Comparison of ENCODE assay signal across 22 cellular contexts in the genomic region with DNA sequence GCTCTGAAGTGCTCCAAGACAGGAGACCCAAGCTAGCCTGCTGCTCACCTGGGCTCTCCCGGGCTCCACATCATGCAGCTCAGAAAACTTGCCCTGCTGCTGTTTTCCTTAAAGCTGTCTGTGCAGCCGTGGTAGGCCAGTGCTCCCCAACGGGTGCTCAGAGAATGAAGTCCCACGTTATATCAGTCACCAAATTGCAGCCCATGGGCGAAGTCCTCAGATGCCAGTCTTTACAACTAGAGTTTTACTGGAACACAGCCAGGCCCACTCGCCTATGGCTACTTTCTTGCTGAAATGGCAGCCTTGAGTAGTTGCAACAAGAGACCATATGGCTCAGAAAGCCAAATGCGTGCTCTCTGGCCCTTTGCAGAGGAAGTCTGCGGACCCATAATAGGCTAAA. TPM values are rescaled to one million over a fixed set of nuclear protein-coding genes. Genes with fewer than 3 reads are reported as not detected.
DNase-seq lines count a peak whose midpoint lies in the region; ATAC-seq and TF ChIP-seq lines count a peak whose summit lies in the region.
"Had no signal": no experiment of that assay in that cellular context is flagged by ENCODE, and none has a peak within 500 bp of the region (broad histone marks: within the 10 kb centered on the region; RNA-seq: fewer than 3 reads in every experiment).

No MANE protein-coding gene starts in this region.

- peaks cover 62 to 99% (median 87%) of the 10 kb centered on the region in 4 donors for H3K4me1 Mint-ChIP-seq in CD4-positive, CD25-positive, alpha-beta regulatory T cell
- H3K4me1 Mint-ChIP-seq in endodermal cell (peaks cover 74% of the 10 kb centered on the region), progenitor cell of endocrine pancreas (ENCODE audit: low read depth) (peaks cover 88% of the 10 kb centered on the region)

- H3K4me3 ChIP-seq in CD4-positive, CD25-positive, alpha-beta regulatory T cell (ENCODE audit: low read depth, low read length): no peak overlapping the region
- H3K4me3 ChIP-seq in Karpas-422 (ENCODE audit: low read length): no peak overlapping the region
- H3K4me3 ChIP-seq in endodermal cell (ENCODE audit: low read length): no peak overlapping the region
- H3K4me3 ChIP-seq: pancreas, thyroid gland had no signal

- peaks cover 100% of the 10 kb centered on the region for H3K79me2 ChIP-seq in Karpas-422 (ENCODE audit: low read length)

- peaks cover 9% of the 10 kb centered on the region for H3K36me3 ChIP-seq in CD4-positive, CD25-positive, alpha-beta regulatory T cell (ENCODE audit: control insufficient read depth, insufficient read depth, low read length)
- H3K36me3 ChIP-seq in Karpas-422 (ENCODE audit: insufficient read depth, low read length) (peaks cover 9% of the 10 kb centered on the region; the same call in 1 of the 2 replicates), endodermal cell (ENCODE audit: control insufficient read depth, insufficient read depth, low read length) (peaks cover 14% of the 10 kb centered on the region)
- H3K36me3 ChIP-seq: pancreas, thyroid gland had no signal

- no peaks in the 10 kb centered on the region for H3K27me3 Mint-ChIP-seq in CD4-positive, CD25-positive, alpha-beta regulatory T cell
- H3K27me3 Mint-ChIP-seq in endodermal cell (ENCODE audit: insufficient read depth) (no peaks in the 10 kb centered on the region), progenitor cell of endocrine pancreas (no peaks in the 10 kb centered on the region)
- H3K27me3 Mint-ChIP-seq: memory B cell, naive B cell had no signal

- H3K27me3 ChIP-seq in CD4-positive, CD25-positive, alpha-beta regulatory T cell (ENCODE audit: control insufficient read depth, insufficient read depth, low read length): no peaks in the 10 kb centered on the region
- H3K27me3 ChIP-seq in Karpas-422 (ENCODE audit: low read length) (no peaks in the 10 kb centered on the region), endodermal cell (ENCODE audit: control insufficient read depth, insufficient read depth, low read length, poor library complexity, severe bottlenecking) (no peaks in the 10 kb centered on the region)
- H3K27me3 ChIP-seq: pancreas, thyroid gland had no signal

- no peaks in the 10 kb centered on the region for H3K9me3 Mint-ChIP-seq in CD4-positive, CD25-positive, alpha-beta regulatory T cell
- no peaks in the 10 kb centered on the region for H3K9me3 Mint-ChIP-seq in endodermal cell
- no peaks in the 10 kb centered on the region for H3K9me3 Mint-ChIP-seq in progenitor cell of endocrine pancreas (ENCODE audit: low read depth)
- H3K9me3 Mint-ChIP-seq: memory B cell, naive B cell had no signal

- 88 to 90% methylated on average over 8 of the region's 8 CpGs for WGBS in endodermal cell (ENCODE audit: insufficient coverage in 1 of 2, insufficient read length in 1 of 2), 2 experiments

- H2AFZ ChIP-seq in Karpas-422 (ENCODE audit: low read length): no peak overlapping the region

- H3K4me3 Mint-ChIP-seq in CD4-positive, CD25-positive, alpha-beta regulatory T cell: peak overlapping the region in 3 of 4 donors; percentile 13 to 68 (median 40)
- H3K4me3 Mint-ChIP-seq in endodermal cell: no peak overlapping the region
- H3K4me3 Mint-ChIP-seq in progenitor cell of endocrine pancreas (ENCODE audit: low read depth): no peak overlapping the region
- H3K4me3 Mint-ChIP-seq: memory B cell had no signal

- H3K9ac ChIP-seq in Karpas-422 (ENCODE audit: low read length) (0 out of 2 replicates have a peak overlapping the region, but pooled peaks have one; percentile 1), endodermal cell (ENCODE audit: extremely low read depth, low read length, poor library complexity, severe bottlenecking) (no peak overlapping the region)

- peaks cover 98% of the 10 kb centered on the region for H3K4me1 ChIP-seq in CD4-positive, CD25-positive, alpha-beta regulatory T cell (ENCODE audit: control insufficient read depth, insufficient read depth, low read length, poor library complexity, severe bottlenecking)
- H3K4me1 ChIP-seq in Karpas-422 (ENCODE audit: low read length): peaks cover 80% of the 10 kb centered on the region
- H3K4me1 ChIP-seq in endodermal cell (ENCODE audit: control insufficient read depth, insufficient read depth, low read length): peaks cover 11% of the 10 kb centered on the region

- H3K27ac ChIP-seq in CD4-positive, CD25-positive, alpha-beta regulatory T cell (ENCODE audit: insufficient read depth, low read length, poor library complexity, severe bottlenecking): no peak overlapping the region
- H3K27ac ChIP-seq in Karpas-422 (ENCODE audit: low read length) (no peak overlapping the region), endodermal cell (ENCODE audit: low read depth, low read length) (no peak overlapping the region)
- H3K27ac ChIP-seq: pancreas, thyroid gland had no signal

- peak overlapping the region; percentile 7 for H3K4me2 ChIP-seq in Karpas-422 (ENCODE audit: low read depth, low read length, poor library complexity, severe bottlenecking)

- no peak overlapping the region for H3K27ac Mint-ChIP-seq in CD4-positive, CD25-positive, alpha-beta regulatory T cell
- H3K27ac Mint-ChIP-seq in endodermal cell (peak overlapping the region; percentile 76), progenitor cell of endocrine pancreas (peak overlapping the region; percentile 72)

- no peaks in the 10 kb centered on the region for H3K9me3 ChIP-seq in CD4-positive, CD25-positive, alpha-beta regulatory T cell (ENCODE audit: control insufficient read depth in 2 of 2, low read length in 2 of 2)
- H3K9me3 ChIP-seq in Karpas-422 (ENCODE audit: low read length) (no peaks in the 10 kb centered on the region), endodermal cell (ENCODE audit: control insufficient read depth, low read length) (no peaks in the 10 kb centered on the region)
- H3K9me3 ChIP-seq: pancreas, thyroid gland had no signal

- POLR2A ChIA-PET in GM10248 (lab: Yijun Ruan, JAX): no interaction called here

- peaks cover 13% of the 10 kb centered on the region for H3K36me3 Mint-ChIP-seq in CD4-positive, CD25-positive, alpha-beta regulatory T cell
- H3K36me3 Mint-ChIP-seq in endodermal cell (ENCODE audit: low read depth): peaks cover 25% of the 10 kb centered on the region
- H3K36me3 Mint-ChIP-seq in progenitor cell of endocrine pancreas (ENCODE audit: insufficient read depth): peaks cover 2% of the 10 kb centered on the region
- H3K36me3 Mint-ChIP-seq: naive B cell had no signal

- peaks cover 77% of the 10 kb centered on the region; the same call in 1 of the 2 replicates for H4K20me1 ChIP-seq in Karpas-422 (ENCODE audit: insufficient read depth, low read depth, low read length)

- CTCF ChIA-PET in GM10248 (lab: Yijun Ruan, JAX): interaction anchor here (1.1 to 2.0 kb wide), 2 partner anchors 9 to 634 kb away, joined by 3 to 6 read pairs; no protein-coding TSS in a partner anchor

- TF ChIP-seq CTCF in endodermal cell (conservative IDR thresholded peaks at IDR 0.05) (no peak), progenitor cell of endocrine pancreas (IDR thresholded peaks at IDR 0.05; ENCODE audit: unreplicated experiment) (no peak), GM10248 (IDR thresholded peaks at IDR 0.05; ENCODE audit: control extremely low read depth, extremely low read depth, low read depth, missing control alignments) (no peak)

- ATAC-seq in CD4-positive, CD25-positive, alpha-beta regulatory T cell (ENCODE audit: low read depth in 2 of 2): no peak
- no peak for ATAC-seq in HG03039 (IDR thresholded peaks at IDR 0.05; ENCODE audit: unreplicated experiment)
- ATAC-seq: SK-N-SH treated with all-trans-retinoic acid at 6 μM for 48 hours had no signal

- H3K9me2 ChIP-seq in Karpas-422 (replicated peaks; ENCODE audit: insufficient read depth, low read length): no peaks in the 10 kb centered on the region

- no peak for DNase-seq in CD4-positive, CD25-positive, alpha-beta regulatory T cell
- no peak for DNase-seq in Karpas-422
- no peak for DNase-seq in endodermal cell
- no peak for DNase-seq in progenitor cell of endocrine pancreas (ENCODE audit: low spot score, unreplicated experiment)
- no peak for DNase-seq in NCI-H1417 treated with DMSO at 0.1 percent for 48 hours (lab: John Stamatoyannopoulos, UW)
- no peak for DNase-seq in GM10248 (ENCODE audit: extremely low spot score)
- DNase-seq: activated CD4-positive, alpha-beta T cell treated with anti-CD3 and anti-CD28 coated beads, Interleukin-2, amount 50 U/mL, for 4 hours; activated gamma-delta T cell; activated T-cell treated with anti-CD3 and anti-CD28 coated beads for 4 hours; amniotic stem cell; GOT3; naive B cell; NCI-H187 treated with DMSO at 0.1 percent for 48 hours; NCI-H345; NK-92 treated with Interleukin-12 subunit alpha and Interleukin-12 subunit beta, amount 100 ng/mL, for 24 hours; pancreas; stimulated activated CD4-positive, alpha-beta T cell treated with anti-CD3 and anti-CD28 coated beads, Interleukin-1b, Interleukin-23, amount 100 ng/mL, for 48 hours; stimulated activated naive CD4-positive, alpha-beta T cell treated with Interleukin-2 at 50 U/mL for 16 hours; thyroid gland had no signal

RNA-seq across cellular contexts. Expression of a gene that starts 6.3 kb away (rescaled TPM):
- total RNA-seq in CD4-positive, CD25-positive, alpha-beta regulatory T cell: 192 TPM
- polyA plus RNA-seq in CD4-positive, CD25-positive, alpha-beta regulatory T cell: 1 to 10 TPM; 3.3 to 8.1 (median 4.0) TPM
- total RNA-seq in Karpas-422 (2014; rRNA removed; shearing (Covaris generic); ENCODE audit: low replicate concordance): 26.4 and 32.9 TPM in 2 replicates
- total RNA-seq in endodermal cell: 100 to 1,000 TPM in 1 of 2 donors, 10 to 100 TPM in 1; 71.1 to 103 TPM
- 40.4 TPM for polyA plus RNA-seq in endodermal cell (2013, experiment 1 of 2)
- 41.5 TPM for polyA plus RNA-seq in endodermal cell (2013, experiment 2 of 2)
- 144 and 146 TPM in 2 replicates for total RNA-seq in progenitor cell of endocrine pancreas

Comparison
In these comparisons a context has a peak if more than half of its experiments do, and no peak if none do; other contexts are left out.
1. H3K27ac Mint-ChIP-seq: peak in endodermal cell (single experiment) and progenitor cell of endocrine pancreas (single experiment); none in CD4-positive, CD25-positive, alpha-beta regulatory T cell (0 of 3).
2. H3K4me3 Mint-ChIP-seq: peak in CD4-positive, CD25-positive, alpha-beta regulatory T cell (3 of 4); none in endodermal cell (single experiment) and progenitor cell of endocrine pancreas (single experiment).